1 cellular context compared by ENCODE assay signal in the genomic region with DNA sequence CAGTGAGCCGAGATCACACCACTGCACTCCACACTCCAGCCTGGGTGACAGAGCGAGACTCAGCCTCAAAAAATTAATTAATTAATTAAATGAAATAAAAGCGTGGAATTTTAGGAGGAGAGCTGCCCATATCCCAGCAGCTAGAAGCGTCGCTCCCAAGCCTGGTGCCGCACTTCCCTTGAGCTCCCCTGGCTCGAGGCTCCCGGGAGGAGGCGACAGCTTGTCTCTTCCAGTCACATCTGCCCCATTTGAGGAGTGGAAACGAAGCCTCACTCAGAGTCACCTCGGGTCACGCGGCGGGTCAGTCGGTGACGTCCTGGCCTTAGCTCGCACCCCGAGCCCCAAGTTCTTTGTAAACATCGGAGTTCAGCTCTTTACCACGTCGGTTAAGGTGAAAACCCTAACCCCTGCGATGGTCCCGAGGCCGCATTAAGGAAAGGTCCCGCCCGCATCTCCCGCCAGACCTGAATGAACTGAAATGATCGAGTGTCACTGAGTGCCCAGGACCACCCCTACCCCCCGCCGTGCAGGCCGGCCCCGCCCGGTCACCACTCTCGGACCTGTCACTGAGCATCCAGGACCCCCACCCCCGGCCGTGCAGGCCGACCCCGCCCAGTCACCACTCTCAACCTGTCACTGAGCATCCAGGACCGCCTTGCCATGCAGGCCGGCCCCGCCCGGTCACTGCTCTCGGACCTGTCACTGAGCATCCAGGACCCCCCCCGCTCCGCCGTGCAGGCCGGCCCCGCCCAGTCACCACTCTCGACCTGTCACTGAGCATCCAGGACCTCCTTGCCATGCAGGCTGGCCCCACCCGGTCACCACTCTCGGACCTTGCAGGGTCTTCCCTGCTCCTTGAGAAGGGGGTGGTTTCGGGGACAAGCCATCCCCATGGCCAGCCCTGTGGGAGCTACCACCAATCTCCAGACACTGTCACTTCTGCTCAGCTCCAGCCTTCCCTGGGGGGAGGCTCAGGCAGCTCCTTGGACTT.
TF ChIP-seq lines count a peak whose summit lies in the region.

No MANE protein-coding gene starts in this region.

TF ChIP-seq in WTC11, 78 proteins besides CTCF, POLR2A, EP300 and RAD21 (continued from another document):
- TF ChIP-seq GRHL2 (CRISPR knock-in tag; IDR thresholded peaks at IDR 0.05; ENCODE audit: insufficient replicate concordance, severe bottlenecking) = no peak
- TF ChIP-seq CBFB (CRISPR knock-in tag; IDR thresholded peaks at IDR 0.05; ENCODE audit: low read depth) = no peak
